15 cellular contexts compared by ENCODE assay signal in the genomic region with DNA sequence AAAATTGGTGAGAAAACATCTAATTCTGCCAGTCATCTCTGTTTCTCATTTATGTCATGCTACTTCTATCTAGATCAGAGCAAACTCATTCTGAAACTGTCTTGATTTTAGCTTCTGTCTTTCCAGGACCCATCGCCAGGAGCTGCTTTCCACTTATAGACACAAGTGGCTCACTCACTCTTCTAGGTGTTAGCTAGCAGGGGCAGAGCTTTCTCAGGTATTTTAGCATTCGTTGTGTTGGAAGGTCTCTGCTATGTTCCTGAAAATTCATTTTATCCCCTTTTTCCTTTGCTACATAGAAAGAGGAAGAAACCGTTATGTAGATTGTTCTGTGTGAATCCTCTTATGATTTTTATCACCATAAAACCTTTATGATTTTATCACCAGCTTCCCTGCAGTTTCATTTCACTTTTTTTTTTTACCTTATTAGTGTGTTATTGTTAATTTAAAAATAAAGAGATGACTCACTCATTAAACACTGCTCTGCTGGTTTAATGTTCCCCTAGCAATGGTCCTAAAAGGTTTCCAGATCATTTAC.
A peak's percentile ranks its signal among the peaks of the same experiment; 100 is the strongest.
DNase-seq lines count a peak whose midpoint lies in the region; ATAC-seq and TF ChIP-seq lines count a peak whose summit lies in the region.
"Had no signal": no experiment of that assay in that cellular context is flagged by ENCODE, and none has a peak within 500 bp of the region (broad histone marks: within the 10 kb centered on the region; RNA-seq: fewer than 3 reads in every experiment).

No MANE protein-coding gene starts in this region.

- DNase-seq in CD14-positive monocyte (ENCODE audit: low spot score) (no peak), D341Med (ENCODE audit: low spot score) (no peak), LoVo (ENCODE audit: low spot score) (no peak)
- no peak for DNase-seq in activated CD4-positive, alpha-beta T cell treated with anti-CD3 and anti-CD28 coated beads, Interleukin-2, amount 10 ng/mL, durations not matched to agents 24 days and 14 days
- DNase-seq: activated CD4-positive, alpha-beta T cell treated with anti-CD3 and anti-CD28 coated beads for 48 hours; activated naive CD4-positive, alpha-beta T cell treated with anti-CD3 and anti-CD28 coated beads, Interleukin-2, amount 50 U/mL, for 16 hours; foreskin fibroblast; MV-4-11; NCI-H524; SJCRH30; spleen had no signal

- H3K36me3 Mint-ChIP-seq in CD14-positive monocyte, result no peaks in the 10 kb centered on the region
- no peaks in the 10 kb centered on the region for H3K36me3 Mint-ChIP-seq in activated CD4-positive, alpha-beta T cell treated with anti-CD3 and anti-CD28 coated beads, Interleukin-2, amount 10 ng/mL, durations not matched to agents 24 days and 14 days (ENCODE audit: low read depth)

- H3K4me1 Mint-ChIP-seq in CD14-positive monocyte, result no peaks in the 10 kb centered on the region
- H3K4me1 Mint-ChIP-seq in activated CD4-positive, alpha-beta T cell treated with anti-CD3 and anti-CD28 coated beads, Interleukin-2, amount 10 ng/mL, durations not matched to agents 24 days and 14 days, result no peaks in the 10 kb centered on the region

- TF ChIP-seq CTCF in CD14-positive monocyte (IDR thresholded peaks at IDR 0.05), result no peak

- ATAC-seq in GM18498 (IDR thresholded peaks at IDR 0.05; ENCODE audit: unreplicated experiment) (peak; percentile 87), GM19455 (IDR thresholded peaks at IDR 0.05; ENCODE audit: unreplicated experiment) (peak; percentile 72), HG02852 (IDR thresholded peaks at IDR 0.05; ENCODE audit: unreplicated experiment) (peak; percentile 94), HG03460 (IDR thresholded peaks at IDR 0.05; ENCODE audit: unreplicated experiment) (peak; percentile 92)

- H3K27me3 Mint-ChIP-seq in CD14-positive monocyte (ENCODE audit: low read depth in 3 of 3), result no peaks in the 10 kb centered on the region
- H3K27me3 Mint-ChIP-seq in activated CD4-positive, alpha-beta T cell treated with anti-CD3 and anti-CD28 coated beads, Interleukin-2, amount 10 ng/mL, durations not matched to agents 24 days and 14 days, result no peaks in the 10 kb centered on the region

- H3K4me3 Mint-ChIP-seq in CD14-positive monocyte, result no peak overlapping the region
- no peak overlapping the region for H3K4me3 Mint-ChIP-seq in activated CD4-positive, alpha-beta T cell treated with anti-CD3 and anti-CD28 coated beads, Interleukin-2, amount 10 ng/mL, durations not matched to agents 24 days and 14 days

- peaks cover 4 to 13% (median 7%) of the 10 kb centered on the region in 7 donors for H3K9me3 Mint-ChIP-seq in CD14-positive monocyte
- H3K9me3 Mint-ChIP-seq in activated CD4-positive, alpha-beta T cell treated with anti-CD3 and anti-CD28 coated beads, Interleukin-2, amount 10 ng/mL, durations not matched to agents 24 days and 14 days, result no peaks in the 10 kb centered on the region

- intact Hi-C loops in CD14-positive monocyte (cut with micrococcal nuclease), result no loop called here
- intact Hi-C loops in activated CD4-positive, alpha-beta T cell treated with anti-CD3 and anti-CD28 coated beads, Interleukin-2, amount 10 ng/mL, durations not matched to agents 24 days and 14 days (cut with micrococcal nuclease), result no loop called here

- H3K27ac Mint-ChIP-seq in CD14-positive monocyte, result no peak overlapping the region
- no peak overlapping the region for H3K27ac Mint-ChIP-seq in activated CD4-positive, alpha-beta T cell treated with anti-CD3 and anti-CD28 coated beads, Interleukin-2, amount 10 ng/mL, durations not matched to agents 24 days and 14 days
